16 cellular contexts compared by ENCODE assay signal in the genomic region with DNA sequence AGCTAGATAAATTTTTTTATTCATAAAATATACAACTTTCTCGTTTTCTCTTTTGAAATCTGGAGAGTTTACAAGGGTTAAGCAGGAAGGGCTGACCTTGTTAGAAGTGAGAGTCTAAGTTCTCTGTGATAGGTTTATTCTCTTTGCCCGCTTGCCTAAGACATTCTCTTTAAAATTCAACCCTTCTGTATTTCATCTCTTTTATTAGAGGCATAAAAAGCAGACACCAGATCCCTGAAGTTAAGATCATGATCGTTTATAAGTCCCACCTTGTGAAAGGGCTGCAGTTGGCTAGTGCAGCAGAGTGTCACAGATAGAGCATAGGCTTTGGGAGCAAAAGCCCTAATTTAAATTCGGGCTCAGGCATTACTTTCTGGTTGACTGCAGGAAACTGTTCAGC.
DNase-seq lines count a peak whose midpoint lies in the region; ATAC-seq and TF ChIP-seq lines count a peak whose summit lies in the region.
"Had no signal": no experiment of that assay in that cellular context is flagged by ENCODE, and none has a peak within 500 bp of the region (broad histone marks: within the 10 kb centered on the region; RNA-seq: fewer than 3 reads in every experiment).

No MANE protein-coding gene starts in this region.

- H3K27ac ChIP-seq in GM23338 (ENCODE audit: low read depth) = no peak overlapping the region
- no peak overlapping the region for H3K27ac ChIP-seq in HEK293 (ENCODE audit: extremely low read depth, low read depth, low read length)
- peak overlapping the region in 3 of 4 donors; percentile 63 to 78 (median 67) for H3K27ac ChIP-seq in sigmoid colon
- H3K27ac ChIP-seq: BLaER1, C4-2B, GM23248 had no signal

- H3K9me3 ChIP-seq in HEK293 (ENCODE audit: control insufficient read depth, insufficient read depth, low read depth, low read length) (no peaks in the 10 kb centered on the region), sigmoid colon (no peaks in the 10 kb centered on the region)
- H3K9me3 ChIP-seq: BLaER1, Caco-2, HAP-1 had no signal

- no peaks in the 10 kb centered on the region for H3K9me3 Mint-ChIP-seq in GM23338
- H3K9me3 Mint-ChIP-seq: CD8-positive, alpha-beta T cell had no signal

- no peaks in the 10 kb centered on the region for H3F3A ChIP-seq in GM23338 (replicated peaks; ENCODE audit: low read depth)

- intact Hi-C loops in sigmoid colon (cut with DNase I) = loop anchor here (1.0 to 5.0 kb wide), 2 partner anchors 182 to 1654 kb away; no protein-coding TSS in a partner anchor

- no peaks in the 10 kb centered on the region for H3K9me2 ChIP-seq in GM23338 (ENCODE audit: insufficient read depth)

- H3K27me3 Mint-ChIP-seq in GM23338 (ENCODE audit: insufficient read depth, low read depth, poor library complexity) = peaks cover 2% of the 10 kb centered on the region

- TF ChIP-seq EP300 in sigmoid colon (IDR thresholded peaks at IDR 0.05) = peak in 2 of 4 donors; percentile 11 to 36

- H3K4me3 Mint-ChIP-seq in GM23338 = no peak overlapping the region
- H3K4me3 Mint-ChIP-seq: B cell; CD4-positive, CD25-positive, alpha-beta regulatory T cell; CD8-positive, alpha-beta T cell had no signal

- H3K36me3 ChIP-seq in GM23338 (ENCODE audit: insufficient read depth) = no peaks in the 10 kb centered on the region
- H3K36me3 ChIP-seq in HEK293 (ENCODE audit: control insufficient read depth in 2 of 2, insufficient read depth in 1 of 2, low read length in 2 of 2) = no peaks in the 10 kb centered on the region
- no peaks in the 10 kb centered on the region for H3K36me3 ChIP-seq in sigmoid colon
- H3K36me3 ChIP-seq: BLaER1, HAP-1 had no signal

- H3K4me1 Mint-ChIP-seq in GM23338 = peaks cover 2% of the 10 kb centered on the region; the same call in 1 of the 3 replicates
- H3K4me1 Mint-ChIP-seq: B cell; CD4-positive, CD25-positive, alpha-beta regulatory T cell had no signal

- 74 to 77% methylated on average over 4 of the region's 4 CpGs for WGBS in sigmoid colon, 2 donors

- no peak overlapping the region for H3K4me2 ChIP-seq in GM23338
- H3K4me2 ChIP-seq: BLaER1 had no signal

- H4K20me1 ChIP-seq in GM23338 (replicated peaks; ENCODE audit: insufficient read depth) = no peaks in the 10 kb centered on the region
- H4K20me1 ChIP-seq: BLaER1 had no signal

- H3K79me2 ChIP-seq in GM23338 (replicated peaks; ENCODE audit: insufficient read depth) = no peaks in the 10 kb centered on the region

- CTCF ChIA-PET in HEK293 (lab: Yijun Ruan, JAX) = interaction anchor here (1.1 kb wide), 1 partner anchor 19 kb away, joined by 4 read pairs; no protein-coding TSS in a partner anchor

- DNase-seq in GM23338 (ENCODE audit: low spot score) = no peak
- peak; percentile 9 for DNase-seq in left kidney (ENCODE audit: low read depth, low spot score)
- DNase-seq in sigmoid colon = no peak
- no peak for DNase-seq in foreskin fibroblast
- DNase-seq in NCI-H510A treated with DMSO at 0.1 percent for 48 hours (lab: John Stamatoyannopoulos, UW) = no peak
- DNase-seq: Caco-2; CD4-positive, CD25-positive, alpha-beta regulatory T cell; CD8-positive, alpha-beta T cell; DMS153; DND-41; GM23248 had no signal

- H3K4me3 ChIP-seq in GM23338 (no peak overlapping the region), HEK293 (ENCODE audit: low read depth, low read length) (no peak overlapping the region), sigmoid colon (no peak overlapping the region), foreskin fibroblast (ENCODE audit: low read depth in 1 of 2, low read length in 2 of 2) (no peak overlapping the region)
- H3K4me3 ChIP-seq: BLaER1, GM23248, HAP-1 had no signal

- no peak overlapping the region for H3K27ac Mint-ChIP-seq in GM23338
- H3K27ac Mint-ChIP-seq: B cell; CD4-positive, CD25-positive, alpha-beta regulatory T cell; CD8-positive, alpha-beta T cell had no signal

- H3K27me3 ChIP-seq in GM23338 (ENCODE audit: insufficient read depth) = no peaks in the 10 kb centered on the region
- H3K27me3 ChIP-seq in sigmoid colon = no peaks in the 10 kb centered on the region
- H3K27me3 ChIP-seq: BLaER1 had no signal

- H3K4me1 ChIP-seq in GM23338 (ENCODE audit: insufficient read depth) (no peaks in the 10 kb centered on the region), HEK293 (ENCODE audit: control insufficient read depth, insufficient read depth, low read length) (no peaks in the 10 kb centered on the region), sigmoid colon (peaks cover 0 to 35% (median 23%) of the 10 kb centered on the region in 4 donors)
- H3K4me1 ChIP-seq: BLaER1, Caco-2 had no signal

- H3K36me3 Mint-ChIP-seq in GM23338 (ENCODE audit: low read depth) = no peaks in the 10 kb centered on the region
- H3K36me3 Mint-ChIP-seq: CD4-positive, CD25-positive, alpha-beta regulatory T cell; CD8-positive, alpha-beta T cell had no signal

- no peak; the same call in 2 of the 3 replicates for ATAC-seq in GM23338
- ATAC-seq: CD8-positive, alpha-beta T cell had no signal

- H2AFZ ChIP-seq in GM23338 = 0 out of 2 replicates have a peak overlapping the region, but pooled peaks have one; percentile 44
- H2AFZ ChIP-seq: GM23248 had no signal

- POLR2A ChIA-PET in HEK293 (lab: Yijun Ruan, JAX) = no interaction called here

- no peak for TF ChIP-seq POLR2A in sigmoid colon (IDR thresholded peaks at IDR 0.05)

- TF ChIP-seq CTCF in GM23338 (conservative IDR thresholded peaks at IDR 0.05; ENCODE audit: low read depth in 2 of 2) (no peak), HEK293 (tag by site-specific recombination; IDR thresholded peaks at IDR 0.05) (no peak), sigmoid colon (IDR thresholded peaks at IDR 0.05) (no peak), foreskin fibroblast (IDR thresholded peaks at IDR 0.05; ENCODE audit: low read depth, low read length) (no peak)

TF ChIP-seq in GM23338, 12 proteins besides CTCF, POLR2A, EP300 and RAD21 (continues in another document):
- TF ChIP-seq, protein P1, sequence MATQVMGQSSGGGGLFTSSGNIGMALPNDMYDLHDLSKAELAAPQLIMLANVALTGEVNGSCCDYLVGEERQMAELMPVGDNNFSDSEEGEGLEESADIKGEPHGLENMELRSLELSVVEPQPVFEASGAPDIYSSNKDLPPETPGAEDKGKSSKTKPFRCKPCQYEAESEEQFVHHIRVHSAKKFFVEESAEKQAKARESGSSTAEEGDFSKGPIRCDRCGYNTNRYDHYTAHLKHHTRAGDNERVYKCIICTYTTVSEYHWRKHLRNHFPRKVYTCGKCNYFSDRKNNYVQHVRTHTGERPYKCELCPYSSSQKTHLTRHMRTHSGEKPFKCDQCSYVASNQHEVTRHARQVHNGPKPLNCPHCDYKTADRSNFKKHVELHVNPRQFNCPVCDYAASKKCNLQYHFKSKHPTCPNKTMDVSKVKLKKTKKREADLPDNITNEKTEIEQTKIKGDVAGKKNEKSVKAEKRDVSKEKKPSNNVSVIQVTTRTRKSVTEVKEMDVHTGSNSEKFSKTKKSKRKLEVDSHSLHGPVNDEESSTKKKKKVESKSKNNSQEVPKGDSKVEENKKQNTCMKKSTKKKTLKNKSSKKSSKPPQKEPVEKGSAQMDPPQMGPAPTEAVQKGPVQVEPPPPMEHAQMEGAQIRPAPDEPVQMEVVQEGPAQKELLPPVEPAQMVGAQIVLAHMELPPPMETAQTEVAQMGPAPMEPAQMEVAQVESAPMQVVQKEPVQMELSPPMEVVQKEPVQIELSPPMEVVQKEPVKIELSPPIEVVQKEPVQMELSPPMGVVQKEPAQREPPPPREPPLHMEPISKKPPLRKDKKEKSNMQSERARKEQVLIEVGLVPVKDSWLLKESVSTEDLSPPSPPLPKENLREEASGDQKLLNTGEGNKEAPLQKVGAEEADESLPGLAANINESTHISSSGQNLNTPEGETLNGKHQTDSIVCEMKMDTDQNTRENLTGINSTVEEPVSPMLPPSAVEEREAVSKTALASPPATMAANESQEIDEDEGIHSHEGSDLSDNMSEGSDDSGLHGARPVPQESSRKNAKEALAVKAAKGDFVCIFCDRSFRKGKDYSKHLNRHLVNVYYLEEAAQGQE (IDR thresholded peaks at IDR 0.05; ENCODE audit: unreplicated experiment) = no peak
- no peak for TF ChIP-seq ZNF114 (CRISPR knock-in tag; IDR thresholded peaks at IDR 0.05)

TF ChIP-seq in HEK293, 187 proteins besides CTCF, POLR2A, EP300 and RAD21:
- TF ChIP-seq, protein P2, sequence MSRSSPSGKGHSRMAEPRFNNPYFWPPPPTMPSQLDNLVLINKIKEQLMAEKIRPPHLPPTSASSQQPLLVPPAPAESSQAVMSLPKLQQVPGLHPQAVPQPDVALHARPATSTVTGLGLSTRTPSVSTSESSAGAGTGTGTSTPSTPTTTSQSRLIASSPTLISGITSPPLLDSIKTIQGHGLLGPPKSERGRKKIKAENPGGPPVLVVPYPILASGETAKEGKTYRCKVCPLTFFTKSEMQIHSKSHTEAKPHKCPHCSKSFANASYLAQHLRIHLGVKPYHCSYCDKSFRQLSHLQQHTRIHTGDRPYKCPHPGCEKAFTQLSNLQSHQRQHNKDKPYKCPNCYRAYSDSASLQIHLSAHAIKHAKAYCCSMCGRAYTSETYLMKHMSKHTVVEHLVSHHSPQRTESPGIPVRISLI (tag by site-specific recombination; IDR thresholded peaks at IDR 0.05) = no peak
- no peak for TF ChIP-seq ZNF114 (tag by site-specific recombination; IDR thresholded peaks at IDR 0.05)
- TF ChIP-seq KLF7 (tag by site-specific recombination; IDR thresholded peaks at IDR 0.05; ENCODE audit: borderline replicate concordance) = no peak
- TF ChIP-seq, protein P3, sequence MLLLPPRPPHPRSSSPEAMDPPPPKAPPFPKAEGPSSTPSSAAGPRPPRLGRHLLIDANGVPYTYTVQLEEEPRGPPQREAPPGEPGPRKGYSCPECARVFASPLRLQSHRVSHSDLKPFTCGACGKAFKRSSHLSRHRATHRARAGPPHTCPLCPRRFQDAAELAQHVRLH (tag by site-specific recombination; IDR thresholded peaks at IDR 0.05) = no peak
- TF ChIP-seq ZBTB8A (tag by site-specific recombination; IDR thresholded peaks at IDR 0.05) = 0 out of 2 replicates have a peak, but pooled peaks have one; percentile 20
- TF ChIP-seq ZNF121 (tag by site-specific recombination; IDR thresholded peaks at IDR 0.05) = no peak
- TF ChIP-seq ZNF549 (tag by site-specific recombination; IDR thresholded peaks at IDR 0.05) = no peak

Comparison
In these comparisons a context has a peak if more than half of its experiments do, and no peak if none do; other contexts are left out.
1. H3K27ac ChIP-seq: peak in sigmoid colon (3 of 4); none in GM23338 (single experiment) and HEK293 (single experiment).